In the genomic region with DNA sequence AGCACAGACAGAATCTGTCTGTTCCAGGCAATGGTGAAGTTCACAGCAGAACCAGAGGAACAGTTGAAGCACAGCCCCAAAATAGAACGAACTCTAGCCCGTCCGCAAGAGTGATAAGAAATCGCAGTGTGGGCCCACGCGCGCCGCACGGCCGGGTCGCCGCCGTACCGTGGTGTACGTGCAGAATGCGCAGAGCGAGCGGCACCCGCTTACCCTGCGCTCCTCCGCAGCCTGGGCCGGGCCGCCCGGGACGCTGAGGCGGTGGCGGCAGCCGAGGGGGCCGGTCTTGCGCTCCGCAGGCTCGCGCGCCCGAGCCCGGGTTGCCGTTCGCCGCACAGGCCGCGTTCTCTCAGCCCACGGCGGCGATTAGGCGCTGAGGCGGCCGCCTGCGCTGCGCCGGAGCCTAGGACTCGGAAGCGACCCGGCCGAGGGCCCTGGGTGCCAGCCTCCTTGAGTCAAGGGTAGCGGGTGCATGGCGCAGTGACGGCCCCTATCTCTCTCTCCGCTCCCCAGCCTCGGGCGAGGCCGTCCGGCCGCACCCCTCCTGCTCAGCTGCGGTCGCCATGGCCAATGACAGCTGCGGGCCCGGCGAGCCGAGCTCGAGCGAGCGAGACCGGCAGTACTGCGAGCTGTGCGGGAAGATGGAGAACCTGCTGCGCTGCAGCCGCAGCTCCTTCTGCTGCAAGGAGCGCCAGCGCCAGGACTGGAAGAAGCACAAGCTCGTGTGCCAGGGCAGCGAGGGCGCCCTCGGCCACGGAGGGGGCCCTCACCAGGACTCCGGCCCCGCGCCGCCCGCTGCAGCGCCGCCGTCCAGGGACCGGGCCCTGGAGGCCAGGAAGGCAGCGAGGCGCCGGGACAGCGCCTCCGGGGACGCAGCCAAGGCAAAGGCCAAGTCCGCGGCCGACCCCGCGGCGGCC, we compare ENCODE assay signal across 8 cellular contexts. TPM values are rescaled to one million over a fixed set of nuclear protein-coding genes. Genes with fewer than 3 reads are reported as not detected.
DNase-seq lines count a peak whose midpoint lies in the region; ATAC-seq and TF ChIP-seq lines count a peak whose summit lies in the region.

No MANE protein-coding gene starts in this region.

- H3K9me3 ChIP-seq in SK-N-MC (ENCODE audit: low read depth, low read length) (no peaks in the 10 kb centered on the region), ovary (no peaks in the 10 kb centered on the region), thyroid gland (no peaks in the 10 kb centered on the region)

- H3K27ac ChIP-seq in SK-N-MC (no peak overlapping the region), ovary (peak overlapping the region; percentile 86 to 91), thyroid gland (peak overlapping the region; percentile 89 to 93 (median 91))

- no peaks in the 10 kb centered on the region for H3K36me3 Mint-ChIP-seq in activated naive CD8-positive, alpha-beta T cell

- H3K9me3 Mint-ChIP-seq in activated naive CD8-positive, alpha-beta T cell (ENCODE audit: low read depth): no peaks in the 10 kb centered on the region

- peak overlapping the region; percentile 56 for H3K4me3 ChIP-seq in BJ (ENCODE audit: low read depth, low read length)
- peak overlapping the region; percentile 89 for H3K4me3 ChIP-seq in SK-N-MC
- H3K4me3 ChIP-seq in ovary: peak overlapping the region; percentile 76
- peak overlapping the region; percentile 17 to 52 (median 35) for H3K4me3 ChIP-seq in thyroid gland (replicated peaks in 1 of 3)

- H3K27ac Mint-ChIP-seq in activated naive CD8-positive, alpha-beta T cell: peak overlapping the region; percentile 95

- no peaks in the 10 kb centered on the region for H3K27me3 ChIP-seq in BJ (ENCODE audit: control insufficient read depth, insufficient read depth, low read length)
- no peaks in the 10 kb centered on the region for H3K27me3 ChIP-seq in ovary
- no peaks in the 10 kb centered on the region for H3K27me3 ChIP-seq in thyroid gland

- no peak for TF ChIP-seq CTCF in BJ (IDR thresholded peaks at IDR 0.05; ENCODE audit: insufficient read depth, low read depth, low read length)
- no peak for TF ChIP-seq CTCF in ovary (IDR thresholded peaks at IDR 0.05)
- no peak for TF ChIP-seq CTCF in thyroid gland (IDR thresholded peaks at IDR 0.05)

- peaks cover 45% of the 10 kb centered on the region for H3K4me1 Mint-ChIP-seq in activated naive CD8-positive, alpha-beta T cell (ENCODE audit: low read depth)

- POLR2A ChIA-PET in BJ (lab: Charles Lee): interaction anchor here (0.6 kb wide), 1 partner anchor 16 kb away, joined by 3 read pairs; no protein-coding TSS in a partner anchor

- H3K27me3 Mint-ChIP-seq in activated naive CD8-positive, alpha-beta T cell: no peaks in the 10 kb centered on the region

- H3K4me3 Mint-ChIP-seq in activated naive CD8-positive, alpha-beta T cell: peak overlapping the region; percentile 94

- TF ChIP-seq POLR2A in ovary (IDR thresholded peaks at IDR 0.05) (peak; percentile 9), thyroid gland (IDR thresholded peaks at IDR 0.05) (peak in 1 of 2 donors; percentile 27)

- intact Hi-C loops in Right ventricle myocardium inferior (cut with DNase I): loop anchor here (2.0 kb wide), 1 partner anchor 19 kb away; no protein-coding TSS in a partner anchor
- intact Hi-C loops in ovary (cut with DNase I): no loop called here
- intact Hi-C loops in thyroid gland (cut with DNase I): no loop called here

- peaks cover 17% of the 10 kb centered on the region for H3K4me1 ChIP-seq in ovary (ENCODE audit: insufficient read depth)
- H3K4me1 ChIP-seq in thyroid gland: peaks cover 33 to 36% of the 10 kb centered on the region in 2 donors

- no peak for DNase-seq in BJ (ENCODE audit: low read depth)
- peak; percentile 64 for DNase-seq in HS-27A (ENCODE audit: low read depth)
- no peak for DNase-seq in SK-N-MC (ENCODE audit: low read depth, low spot score)
- DNase-seq in Right ventricle myocardium inferior (ENCODE audit: missing footprints): peak; percentile 91
- DNase-seq in ovary: peak; percentile 59 to 78 (median 62)
- DNase-seq in thyroid gland: peak; percentile 66 to 71

- ATAC-seq in GM19452 (IDR thresholded peaks at IDR 0.05; ENCODE audit: unreplicated experiment): peak; percentile 52
- ATAC-seq in Right ventricle myocardium inferior: peak; percentile 79

- CTCF ChIA-PET in BJ (lab: Yijun Ruan, JAX): interaction anchor here (1.7 kb wide), 1 partner anchor 9 kb away, joined by 3 read pairs; no protein-coding TSS in a partner anchor

- peaks cover 4% of the 10 kb centered on the region; the same call in 1 of the 2 replicates for H3K36me3 ChIP-seq in BJ (ENCODE audit: control insufficient read depth, insufficient read depth, low read length)
- H3K36me3 ChIP-seq in SK-N-MC (ENCODE audit: insufficient read depth, low read length): peaks cover 9% of the 10 kb centered on the region
- H3K36me3 ChIP-seq in ovary: no peaks in the 10 kb centered on the region
- H3K36me3 ChIP-seq in thyroid gland: no peaks in the 10 kb centered on the region

- 0% methylated on average over 16 to 105 of the region's 105 CpGs for whole genome bisulfite sequencing in ovary, 3 donors
- WGBS in thyroid gland, 2 donors: 0 to 1% methylated on average over 31 to 42 of the region's 105 CpGs

- H3K9ac ChIP-seq in SK-N-MC (ENCODE audit: insufficient read length): peak overlapping the region; percentile 78

- no peak for TF ChIP-seq EP300 in ovary (IDR thresholded peaks at IDR 0.05)

RNA-seq across cellular contexts. Expression of a gene that starts 20.5 kb away (rescaled TPM):
- polyA plus RNA-seq in BJ (2011; rRNA removed) (19.7 and 21.1 TPM in 2 replicates), ovary (10 to 100 TPM; 19.9 to 20.7 TPM)
- 13.9 and 18.8 TPM in 2 replicates for polyA minus RNA-seq in BJ (2011; rRNA and poly(A)+ RNA removed)
- total RNA-seq in Right ventricle myocardium inferior (12.8 TPM), ovary (10 to 100 TPM; 18.8 to 36.1 (median 26.9) TPM), thyroid gland (10 to 100 TPM; 37.5 to 63.3 (median 41.1) TPM)

RNA-seq across cellular contexts. Expression of a gene that starts 24.4 kb away (rescaled TPM):
- 2.9 and 4.3 TPM in 2 replicates for polyA plus RNA-seq in BJ (2011; rRNA removed)
- polyA minus RNA-seq in BJ (2011; rRNA and poly(A)+ RNA removed): 1.1 and 1.2 TPM in 2 replicates
- total RNA-seq in Right ventricle myocardium inferior: 3.9 TPM
- total RNA-seq in ovary: 10 to 100 TPM in 1 of 7 donors, 1 to 10 TPM in 6; 5.1 to 11.5 (median 7.3) TPM
- 1 to 10 TPM; 2.7 to 7.3 TPM for polyA plus RNA-seq in ovary
- total RNA-seq in thyroid gland: 10 to 100 TPM; 12.9 to 43.4 (median 23.5) TPM

RNA-seq across cellular contexts. Expression of a gene that starts 32.8 kb away (rescaled TPM):
- polyA plus RNA-seq in BJ (2011; rRNA removed) (5.9 and 6.3 TPM in 2 replicates), ovary (1 to 10 TPM; 6.8 to 8.2 TPM)
- polyA minus RNA-seq in BJ (2011; rRNA and poly(A)+ RNA removed): 5.2 and 6.2 TPM in 2 replicates
- total RNA-seq in Right ventricle myocardium inferior (5.7 TPM), ovary (10 to 100 TPM in 3 of 7 donors, 1 to 10 TPM in 4; 5.6 to 13.3 (median 9.2) TPM), thyroid gland (10 to 100 TPM in 2 of 4 donors, 1 to 10 TPM in 2; 9.1 to 22.7 (median 11.7) TPM)

Comparison
In these comparisons a context has a peak if more than half of its experiments do, and no peak if none do; other contexts are left out.
1. DNase-seq: peak in HS-27A (single experiment), Right ventricle myocardium inferior (single experiment), ovary (5 of 5) and thyroid gland (2 of 2); none in BJ (single experiment) and SK-N-MC (single experiment).
2. H3K4me3 ChIP-seq: peak in every context shown above with its lines; median percentile 89 in SK-N-MC; 76 in ovary; 56 in BJ; 35 in thyroid gland.